In the genomic region with DNA sequence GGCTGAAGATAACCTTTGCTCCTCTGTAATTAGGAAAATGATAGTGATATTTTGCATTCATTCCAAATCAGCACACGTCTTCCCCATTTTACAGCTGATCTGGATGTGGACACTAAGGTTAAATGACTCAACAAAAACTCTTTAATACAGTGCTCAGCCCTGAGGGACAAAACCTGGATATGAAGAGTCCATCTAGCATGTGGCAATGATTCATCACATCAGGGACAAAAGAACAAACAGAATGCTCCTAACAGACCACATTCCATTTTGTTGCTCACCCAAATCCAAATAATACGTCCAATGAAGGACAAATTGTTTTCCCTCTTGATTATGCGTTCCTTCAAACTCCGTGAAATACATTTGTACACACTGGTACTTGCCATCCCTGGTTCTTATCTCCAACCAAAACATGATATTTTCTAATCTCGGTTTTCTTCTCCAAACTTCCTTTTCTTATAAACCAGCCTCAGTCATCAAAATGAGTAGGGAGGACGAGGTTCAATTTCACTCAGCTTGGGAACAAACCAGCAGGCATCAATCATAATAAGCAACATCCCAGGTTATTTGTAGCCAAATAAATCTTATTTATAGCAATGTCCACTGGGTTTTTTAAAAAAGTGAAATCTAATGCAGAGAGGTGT, we compare ENCODE assay signal across 14 cellular contexts. TPM values are rescaled to one million over a fixed set of nuclear protein-coding genes. Genes with fewer than 3 reads are reported as not detected.
DNase-seq lines count a peak whose midpoint lies in the region; ATAC-seq, FAIRE-seq and TF ChIP-seq lines count a peak whose summit lies in the region.
"Had no signal": no experiment of that assay in that cellular context is flagged by ENCODE, and none has a peak within 500 bp of the region (broad histone marks: within the 10 kb centered on the region; RNA-seq: fewer than 3 reads in every experiment).

No MANE protein-coding gene starts in this region.

- no peak overlapping the region for H3T11ph ChIP-seq in H9 (ENCODE audit: low read length)

- FAIRE-seq in A549 (lab: Jason Lieb, UNC) (peak; percentile 65), astrocyte (lab: Jason Lieb, UNC) (peak; percentile 62)
- FAIRE-seq: D721Med, small intestine had no signal

- H3K9me3 ChIP-seq in A549 (no peaks in the 10 kb centered on the region), astrocyte (ENCODE audit: insufficient read depth, low read depth, low read length) (no peaks in the 10 kb centered on the region), H9 (ENCODE audit: control insufficient read depth, low read depth, low read length) (no peaks in the 10 kb centered on the region)
- H3K9me3 ChIP-seq: stomach had no signal

- no peaks in the 10 kb centered on the region for H3K79me1 ChIP-seq in H9 (ENCODE audit: insufficient read depth, low read depth, low read length, poor library complexity, severe bottlenecking)

- peak; percentile 38 to 50; a peak in 2 of 5 replicates for TF ChIP-seq EP300 in A549 (IDR thresholded peaks at IDR 0.05)

- no peak overlapping the region for H4K91ac ChIP-seq in H9 (ENCODE audit: insufficient read length, low read depth, low read length)

- H3K18ac ChIP-seq in H9 (ENCODE audit: insufficient read length, low read depth, low read length) = no peak overlapping the region

- H3K27me3 Mint-ChIP-seq in astrocyte (ENCODE audit: low read depth, unreplicated experiment) (no peaks in the 10 kb centered on the region), H9 (ENCODE audit: low read depth) (no peaks in the 10 kb centered on the region)
- no peaks in the 10 kb centered on the region for H3K27me3 Mint-ChIP-seq in stimulated activated naive B cell treated with anti-CD40 and anti-IgM and Interleukin-4, amounts not matched to agents 10 μg/mL and 1 μg/mL and 100 μg/mL, for 72 hours
- H3K27me3 Mint-ChIP-seq: activated CD8-positive, alpha-beta memory T cell treated with anti-CD3 and anti-CD28 coated beads, Interleukin-2, amount 10 ng/mL, durations not matched to agents 7 days and 5 days; memory B cell had no signal

- H2BK5ac ChIP-seq in H9 (ENCODE audit: insufficient read length, low read length) = no peak overlapping the region

- H2BK15ac ChIP-seq in H9 (ENCODE audit: low read depth, low read length) = no peak overlapping the region

- H3K14ac ChIP-seq in H9 (ENCODE audit: insufficient read depth, low read length) = no peak overlapping the region

- no peak for TF ChIP-seq POLR2A in A549 (IDR thresholded peaks at IDR 0.05; ENCODE audit: low read length)

- no peak overlapping the region for H3K4me3 ChIP-seq in A549
- no peak overlapping the region for H3K4me3 ChIP-seq in astrocyte (ENCODE audit: insufficient read depth, low read depth, low read length)
- H3K4me3 ChIP-seq: stomach had no signal

- H4K5ac ChIP-seq in H9 (ENCODE audit: insufficient read length, low read depth, low read length) = no peak overlapping the region

- H3K4me3 Mint-ChIP-seq in astrocyte (ENCODE audit: unreplicated experiment) (no peak overlapping the region), H9 (no peak overlapping the region)
- no peak overlapping the region for H3K4me3 Mint-ChIP-seq in stimulated activated naive B cell treated with anti-CD40 and anti-IgM and Interleukin-4, amounts not matched to agents 10 μg/mL and 1 μg/mL and 100 μg/mL, for 72 hours
- H3K4me3 Mint-ChIP-seq: activated CD8-positive, alpha-beta memory T cell treated with anti-CD3 and anti-CD28 coated beads, Interleukin-2, amount 10 ng/mL, durations not matched to agents 7 days and 5 days; memory B cell had no signal

- H3K36me3 ChIP-seq in astrocyte (ENCODE audit: insufficient read depth, low read length) = peaks cover 13% of the 10 kb centered on the region

- H4K20me1 ChIP-seq in astrocyte (ENCODE audit: insufficient read depth, low read length) (no peaks in the 10 kb centered on the region), H9 (ENCODE audit: control insufficient read depth, insufficient read depth, insufficient read length) (no peaks in the 10 kb centered on the region)

- no peak overlapping the region for H3K56ac ChIP-seq in H9 (ENCODE audit: insufficient read length, low read depth, low read length)

- TF ChIP-seq RAD21 in A549 (conservative IDR thresholded peaks at IDR 0.05 in 1 of 2, IDR thresholded peaks at IDR 0.05 in 1 of 2) = peak; percentile 14 to 35; a peak in 2 of 5 replicates

- H3K4me1 ChIP-seq in A549 = peaks cover 34% of the 10 kb centered on the region
- H3K4me1 ChIP-seq in astrocyte (ENCODE audit: insufficient read depth, low read length) = peaks cover 7% of the 10 kb centered on the region
- no peaks in the 10 kb centered on the region for H3K4me1 ChIP-seq in H9 (ENCODE audit: insufficient read depth, low read length)
- H3K4me1 ChIP-seq: stomach had no signal

- CTCF ChIA-PET in A549 (lab: Yijun Ruan, JAX) = no interaction called here

- H2BK12ac ChIP-seq in H9 (ENCODE audit: insufficient read length, low read depth, low read length) = no peak overlapping the region

- H3K4me1 Mint-ChIP-seq in astrocyte (ENCODE audit: low read depth, unreplicated experiment) = peaks cover 12% of the 10 kb centered on the region
- no peaks in the 10 kb centered on the region for H3K4me1 Mint-ChIP-seq in stimulated activated naive B cell treated with anti-CD40 and anti-IgM and Interleukin-4, amounts not matched to agents 10 μg/mL and 1 μg/mL and 100 μg/mL, for 72 hours
- H3K4me1 Mint-ChIP-seq in H9 = no peaks in the 10 kb centered on the region
- H3K4me1 Mint-ChIP-seq: activated CD8-positive, alpha-beta memory T cell treated with anti-CD3 and anti-CD28 coated beads, Interleukin-2, amount 10 ng/mL, durations not matched to agents 7 days and 5 days; memory B cell had no signal

- no peak overlapping the region for H2BK20ac ChIP-seq in H9 (ENCODE audit: low read depth, low read length, poor library complexity, severe bottlenecking)

- no peaks in the 10 kb centered on the region for H3K27me3 ChIP-seq in astrocyte (ENCODE audit: insufficient read depth, low read length)
- no peaks in the 10 kb centered on the region for H3K27me3 ChIP-seq in H9 (ENCODE audit: insufficient read depth, low read length)
- H3K27me3 ChIP-seq: stomach had no signal

- TF ChIP-seq CTCF in A549 (IDR thresholded peaks at IDR 0.05) = no peak
- TF ChIP-seq CTCF in astrocyte (IDR thresholded peaks at IDR 0.05; ENCODE audit: insufficient read depth, low read depth, low read length) = no peak
- no peak for TF ChIP-seq CTCF in H9 (conservative IDR thresholded peaks at IDR 0.05)

- no peak overlapping the region for H4K8ac ChIP-seq in H9 (replicated peaks; ENCODE audit: insufficient read length, low read depth, low read length)

- no peak overlapping the region for H2AK5ac ChIP-seq in H9 (ENCODE audit: insufficient read length, low read length)

- no peaks in the 10 kb centered on the region for H3K23me2 ChIP-seq in H9 (ENCODE audit: insufficient read length, low read depth, low read length, poor library complexity, severe bottlenecking)

- peak; percentile 97 to 98 for ATAC-seq in A549
- ATAC-seq in GM18868 (IDR thresholded peaks at IDR 0.05; ENCODE audit: unreplicated experiment) = no peak
- ATAC-seq in stimulated activated naive B cell treated with anti-CD40 and anti-IgM and Interleukin-4, amounts not matched to agents 10 μg/mL and 1 μg/mL and 100 μg/mL, for 72 hours (replicated peaks) = no peak
- ATAC-seq: activated CD8-positive, alpha-beta memory T cell treated with anti-CD3 and anti-CD28 coated beads, Interleukin-2, amount 10 ng/mL, durations not matched to agents 7 days and 5 days had no signal

- peak overlapping the region; percentile 64 for H3K27ac Mint-ChIP-seq in astrocyte (ENCODE audit: unreplicated experiment)
- no peak overlapping the region for H3K27ac Mint-ChIP-seq in stimulated activated naive B cell treated with anti-CD40 and anti-IgM and Interleukin-4, amounts not matched to agents 10 μg/mL and 1 μg/mL and 100 μg/mL, for 72 hours
- H3K27ac Mint-ChIP-seq in H9 = no peak overlapping the region; a peak in 1 of 7 replicates
- H3K27ac Mint-ChIP-seq: activated CD8-positive, alpha-beta memory T cell treated with anti-CD3 and anti-CD28 coated beads, Interleukin-2, amount 10 ng/mL, durations not matched to agents 7 days and 5 days; memory B cell had no signal

- H3K27ac ChIP-seq in A549 (peak overlapping the region; percentile 83 to 89), astrocyte (ENCODE audit: low read depth, low read length) (peak overlapping the region; percentile 33), H9 (ENCODE audit: insufficient read length, low read depth, low read length) (no peak overlapping the region)
- H3K27ac ChIP-seq: stomach had no signal

- no peaks in the 10 kb centered on the region for H3K79me2 ChIP-seq in astrocyte (ENCODE audit: insufficient read depth, low read length)
- H3K79me2 ChIP-seq in H9 (ENCODE audit: insufficient read depth, low read length) = no peaks in the 10 kb centered on the region

- peak; percentile 54 to 86 for DNase-seq in A549 (ENCODE audit: low read depth in 1 of 2, low spot score in 1 of 2)
- DNase-seq in HS-27A (ENCODE audit: low read depth) = peak; percentile 45
- peak; percentile 78 for DNase-seq in astrocyte (ENCODE audit: low read depth)
- DNase-seq in glomerular endothelial cell (ENCODE audit: extremely low read depth, low read depth, low spot score) = peak; percentile 71
- no peak for DNase-seq in NCI-H2196 (lab: John Stamatoyannopoulos, UW; ENCODE audit: unreplicated experiment)
- DNase-seq in stimulated activated naive B cell treated with anti-CD40 and anti-IgM and Interleukin-4, amounts not matched to agents 10 μg/mL and 1 μg/mL and 100 μg/mL, for 72 hours = no peak
- DNase-seq in H9 = no peak
- DNase-seq: activated CD8-positive, alpha-beta memory T cell treated with anti-CD3 and anti-CD28 coated beads, Interleukin-2, amount 10 ng/mL, durations not matched to agents 7 days and 5 days; activated gamma-delta T cell treated with Interleukin-2 at 50 U/mL for 16 hours; small intestine; stomach had no signal

- H3K36me3 Mint-ChIP-seq in astrocyte (ENCODE audit: low read depth, unreplicated experiment) = peaks cover 26% of the 10 kb centered on the region
- peaks cover 32 to 43% of the 10 kb centered on the region in 2 donors for H3K36me3 Mint-ChIP-seq in stimulated activated naive B cell treated with anti-CD40 and anti-IgM and Interleukin-4, amounts not matched to agents 10 μg/mL and 1 μg/mL and 100 μg/mL, for 72 hours
- no peaks in the 10 kb centered on the region; a peak in 1 of 7 replicates for H3K36me3 Mint-ChIP-seq in H9 (ENCODE audit: insufficient read depth in 1 of 3, low read depth in 3 of 3)

- H3K23ac ChIP-seq in H9 (ENCODE audit: insufficient read length, low read depth, low read length) = no peak overlapping the region

- H3K9me3 Mint-ChIP-seq in astrocyte (ENCODE audit: unreplicated experiment) = no peaks in the 10 kb centered on the region
- no peaks in the 10 kb centered on the region for H3K9me3 Mint-ChIP-seq in stimulated activated naive B cell treated with anti-CD40 and anti-IgM and Interleukin-4, amounts not matched to agents 10 μg/mL and 1 μg/mL and 100 μg/mL, for 72 hours
- no peaks in the 10 kb centered on the region for H3K9me3 Mint-ChIP-seq in H9
- H3K9me3 Mint-ChIP-seq: memory B cell had no signal

- H3K9ac ChIP-seq in astrocyte (ENCODE audit: low read length) (no peak overlapping the region), H9 (ENCODE audit: extremely low read depth, insufficient read length, low read length) (no peak overlapping the region)

- peak overlapping the region; percentile 53 for H3K4me2 ChIP-seq in A549
- peak overlapping the region; percentile 40 for H3K4me2 ChIP-seq in astrocyte (ENCODE audit: low read length)
- H3K4me2 ChIP-seq in H9 (ENCODE audit: insufficient read depth, insufficient read length, low read length) = no peak overlapping the region

- no peak overlapping the region for H2AFZ ChIP-seq in astrocyte (ENCODE audit: low read depth, low read length)
- no peak overlapping the region for H2AFZ ChIP-seq in H9 (ENCODE audit: low read length)

- WGBS in A549 (ENCODE audit: missing lambda C conversion rate) = 1% methylated on average over 6 of the region's 6 CpGs
- WGBS in H9 (ENCODE audit: extremely low coverage, insufficient read length, low lambda C conversion rate) = no CpG with 5 or more reads among the region's 6 CpGs

- POLR2A ChIA-PET in A549 (lab: Yijun Ruan, JAX) = interaction anchor here (1.4 kb wide), 1 partner anchor 54 kb away, joined by 4 read pairs; the partner anchor contains the start of gene MTMR2

- no peak overlapping the region for H2BK120ac ChIP-seq in H9 (ENCODE audit: low read depth, low read length, poor library complexity, severe bottlenecking)

- H3K4ac ChIP-seq in H9 (ENCODE audit: low read depth, low read length) = no peak overlapping the region

RNA-seq across cellular contexts. Expression of gene MTMR2, which starts 53.7 kb away (rescaled TPM):
- polyA plus RNA-seq in A549 (2011; rRNA removed) (25.4 and 28.7 TPM in 2 replicates), A549 (2017; fragmentation: RNase III; extraction: RNeasy Plus Mini Kit Qiagen cat#74134 plus additional on column Dnase treatment) (20.0 to 22.2 TPM (median 20.2 TPM) in 3 replicates)
- polyA plus RNA-seq in A549 (2012; cell fraction: cytosol; rRNA removed) = 5.6 and 7.3 TPM in 2 replicates
- polyA plus RNA-seq in A549 (2012; cell fraction: nucleus; rRNA removed) = 4.2 and 4.3 TPM in 2 replicates
- polyA minus RNA-seq in A549 (2011; rRNA and poly(A)+ RNA removed) = 18.0 and 18.5 TPM in 2 replicates
- total RNA-seq in astrocyte (68.0 and 70.6 TPM in 2 replicates), glomerular endothelial cell (30.5 and 37.3 TPM in 2 replicates), H9 (2021) (55.0 and 59.0 TPM in 2 replicates)

Comparison
In these comparisons a context has a peak if more than half of its experiments do, and no peak if none do; other contexts are left out.
1. ATAC-seq: peak in A549 (2 of 2); none in GM18868 (single experiment) and stimulated activated naive B cell treated with anti-CD40 and anti-IgM and Interleukin-4, amounts not matched to agents 10 μg/mL and 1 μg/mL and 100 μg/mL, for 72 hours (0 of 2).
2. DNase-seq: peak in A549 (2 of 2), HS-27A (single experiment), astrocyte (single experiment) and glomerular endothelial cell (single experiment); none in NCI-H2196 (single experiment), stimulated activated naive B cell treated with anti-CD40 and anti-IgM and Interleukin-4, amounts not matched to agents 10 μg/mL and 1 μg/mL and 100 μg/mL, for 72 hours (single experiment) and H9 (single experiment).